In genomic region chr7:133051719-133052118, GRCh38 we compare ENCODE assay signal across 17 cellular contexts. TPM values are rescaled to one million over a fixed set of nuclear protein-coding genes. Genes with fewer than 3 reads are reported as not detected.
DNase-seq lines count a peak whose midpoint lies in the region; ATAC-seq, FAIRE-seq and TF ChIP-seq lines count a peak whose summit lies in the region.
"Had no signal": no experiment of that assay in that cellular context is flagged by ENCODE, and none has a peak within 500 bp of the region (broad histone marks: within the 10 kb centered on the region; RNA-seq: fewer than 3 reads in every experiment).

No MANE protein-coding gene starts in this region.

- H3K4me1 ChIP-seq in GM23248 (ENCODE audit: insufficient read depth) = peaks cover 33% of the 10 kb centered on the region
- H3K4me1 ChIP-seq in K562 (replicated peaks in 1 of 2; ENCODE audit: control insufficient read depth in 2 of 2, insufficient read depth in 2 of 2, low read length in 2 of 2) = peaks cover 0 to 16% of the 10 kb centered on the region in 2 experiments; a peak in 2 of 5 replicates
- peaks cover 51 to 54% of the 10 kb centered on the region in 2 donors for H3K4me1 ChIP-seq in gastrocnemius medialis

- no peak for DNase-seq in GM23248
- DNase-seq in K562 (ENCODE audit: extremely low read depth in 1 of 4, low spot score in 3 of 4) = no peak
- no peak for DNase-seq in gastrocnemius medialis
- DNase-seq in NCI-H2196 (lab: John Stamatoyannopoulos, UW; ENCODE audit: unreplicated experiment) = no peak
- no peak for DNase-seq in DMS79 (lab: John Stamatoyannopoulos, UW)
- DNase-seq in dermis blood vessel endothelial cell = no peak
- DNase-seq: KG1, NCI-H2107, NCI-H524, NCI-H82, SHP77 treated with DMSO at 0.1 percent for 48 hours had no signal

- H4K20me1 ChIP-seq in GM23248 (ENCODE audit: insufficient read depth) (0 out of 2 replicates have a peak, but pooled peaks cover 3% of the 10 kb centered on the region), K562 (replicated peaks; ENCODE audit: control insufficient read depth, insufficient read depth, low read length) (peaks cover 27% of the 10 kb centered on the region)

- H3K4me2 ChIP-seq in GM23248 (ENCODE audit: unreplicated experiment) = peak overlapping the region; percentile 77
- no peak overlapping the region for H3K4me2 ChIP-seq in K562 (ENCODE audit: insufficient read depth, low read length)

- H3K4me3 ChIP-seq in GM23248 = no peak overlapping the region
- H3K4me3 ChIP-seq in K562 = no peak overlapping the region
- H3K4me3 ChIP-seq in gastrocnemius medialis = no peak overlapping the region

- no TSS peak for BruUV-seq in K562 (replicated peaks; lab: Mats Ljungman, UMichigan)

- CTCF ChIA-PET in K562 (lab: Yijun Ruan, JAX; ENCODE audit: low intra/inter-chr PET ratio) = interaction anchor here (0.6 kb wide), 1 partner anchor 137 kb away, joined by 4 read pairs; no protein-coding TSS in a partner anchor

- TF ChIP-seq EP300 in K562 (IDR thresholded peaks at IDR 0.05; ENCODE audit: low read length) = no peak

- no peaks in the 10 kb centered on the region for H3K9me1 ChIP-seq in K562 (ENCODE audit: control insufficient read depth, insufficient read depth, low read length)

- POLR2A ChIA-PET in K562 (lab: Yijun Ruan, JAX) = interaction anchor here (0.9 to 1.9 kb wide), 6 partner anchors 8 to 25 kb away, joined by 3 to 8 read pairs (median 4); no protein-coding TSS in a partner anchor

- peaks cover 32% of the 10 kb centered on the region for H3F3A ChIP-seq in GM23248 (ENCODE audit: insufficient read depth)

- no peak for TF ChIP-seq CTCF in K562 (IDR thresholded peaks at IDR 0.05 in 2 of 3, conservative IDR thresholded peaks at IDR 0.05 in 1 of 3; ENCODE audit: insufficient read depth in 2 of 3, low read depth in 1 of 3, low read length in 3 of 3)
- TF ChIP-seq CTCF in gastrocnemius medialis (IDR thresholded peaks at IDR 0.05 in 4 of 5, conservative IDR thresholded peaks at IDR 0.05 in 1 of 5) = no peak

- in situ Hi-C loops in GM23248 (cut with MboI) (no loop called here), K562 (cut with MboI) (no loop called here), gastrocnemius medialis (cut with MboI; ENCODE audit: low sequenced_read_pairs in 4 of 4) (no loop called here)

- no peaks in the 10 kb centered on the region for H3K9me2 ChIP-seq in GM23248 (ENCODE audit: insufficient read depth)

- no peaks in the 10 kb centered on the region for H3K27me3 ChIP-seq in GM23248 (replicated peaks; ENCODE audit: insufficient read depth)
- no peaks in the 10 kb centered on the region for H3K27me3 ChIP-seq in K562 (ENCODE audit: control insufficient read depth in 2 of 2, insufficient read depth in 2 of 2, low read length in 2 of 2)
- H3K27me3 ChIP-seq in gastrocnemius medialis = no peaks in the 10 kb centered on the region

- WGBS in GM23248 (ENCODE audit: low coverage in 1 of 2, low lambda C conversion rate in 2 of 2, missing lambda C conversion rate in 2 of 2), 2 experiments = 96 to 97% methylated on average over 3 of the region's 3 CpGs
- WGBS in K562 (ENCODE audit: insufficient coverage, low coverage, missing lambda C conversion rate) = 39% methylated on average over 3 of the region's 3 CpGs

- FAIRE-seq in A204.1 (lab: Jason Lieb, UNC) (peak; percentile 72), K562 (lab: Jason Lieb, UNC) (no peak)
- FAIRE-seq: D721Med, GM12892, GM18507 had no signal

- H3K9ac ChIP-seq in GM23248 (no peak overlapping the region), K562 (ENCODE audit: insufficient read depth in 1 of 2, low read depth in 2 of 2, low read length in 2 of 2) (no peak overlapping the region)

- peaks cover 68% of the 10 kb centered on the region for H3K79me2 ChIP-seq in GM23248 (ENCODE audit: insufficient read depth)
- peaks cover 94% of the 10 kb centered on the region for H3K79me2 ChIP-seq in K562 (ENCODE audit: control insufficient read depth, insufficient read depth, low read length)

- no peak for TF ChIP-seq RAD21 in K562 (CRISPR knock-in tag; conservative IDR thresholded peaks at IDR 0.05 in 1 of 2, IDR thresholded peaks at IDR 0.05 in 1 of 2)

- H2AFZ ChIP-seq in GM23248 (no peak overlapping the region), K562 (ENCODE audit: low read depth, low read length) (no peak overlapping the region)

- H3K9me3 ChIP-seq in GM23248 (ENCODE audit: low read depth) (no peaks in the 10 kb centered on the region), K562 (replicated peaks; ENCODE audit: control insufficient read depth, insufficient read depth, low read depth, low read length) (no peaks in the 10 kb centered on the region), gastrocnemius medialis (no peaks in the 10 kb centered on the region)

- H3K27ac ChIP-seq in GM23248 (peak overlapping the region; percentile 91), K562 (ENCODE audit: extremely low read depth, low read depth, low read length) (no peak overlapping the region), gastrocnemius medialis (peak overlapping the region; percentile 72 to 77 (median 75))
- H3K27ac ChIP-seq: C4-2B had no signal

- intact Hi-C loops in K562 (cut with micrococcal nuclease) (no loop called here), gastrocnemius medialis (cut with DNase I; ENCODE audit: low total_unique reads) (no loop called here)

- H3K36me3 ChIP-seq in GM23248 (ENCODE audit: low read depth) (no peaks in the 10 kb centered on the region), K562 (ENCODE audit: control insufficient read depth, insufficient read depth, low read length) (peaks cover 30% of the 10 kb centered on the region), gastrocnemius medialis (no peaks in the 10 kb centered on the region)

- TF ChIP-seq POLR2A in K562 (conservative IDR thresholded peaks at IDR 0.05) = no peak
- no peak for TF ChIP-seq POLR2A in gastrocnemius medialis (IDR thresholded peaks at IDR 0.05)

- ATAC-seq in K562 (peak; percentile 22; the same call in 1 of the 3 replicates), gastrocnemius medialis (no peak), GM18909 (IDR thresholded peaks at IDR 0.05; ENCODE audit: poor library complexity, unreplicated experiment) (no peak)

TF ChIP-seq in K562, 482 proteins besides CTCF, POLR2A, EP300 and RAD21:
- TF ChIP-seq GATAD2B (IDR thresholded peaks at IDR 0.05; ENCODE audit: borderline replicate concordance) (peak; percentile 14; the same call in 1 of the 2 replicates), BRD9 (IDR thresholded peaks at IDR 0.05; ENCODE audit: low read depth, partially characterized antibody) (no peak), HDAC3 (IDR thresholded peaks at IDR 0.05; ENCODE audit: borderline replicate concordance, partially characterized antibody) (no peak), IRF2 (CRISPR knock-in tag; IDR thresholded peaks at IDR 0.05) (no peak)

RNA-seq across cellular contexts. Expression of gene CHCHD3, which starts 30.2 kb away (rescaled TPM):
- total RNA-seq in GM23248 (2014; rRNA removed; shearing (Covaris generic)) = 43.7 and 44.3 TPM in 2 replicates
- polyA plus RNA-seq in GM23248 (2016; fragmentation: Nextera tagmentation; extraction: Ambion mirVana) (65.8 and 66.1 TPM in 2 replicates), K562 (2011; rRNA removed) (204 and 232 TPM in 2 replicates), K562 (2014; fragmentation: Illumina TruSeq; extraction: Trizol) (219 and 279 TPM in 2 replicates), K562 (2014; fragmentation: Nextera tagmentation; extraction: Ambion mirVana) (100 to 1,000 TPM in 1 of 2 experiments, 10 to 100 TPM in 1; 66.2 to 110 TPM), K562 (2014; rRNA removed) (157 and 165 TPM in 2 replicates)
- 87.4 and 161 TPM in 2 replicates for total RNA-seq in K562 (2011; cell fraction: chromatin; rRNA removed; ENCODE audit: low replicate concordance)
- 66.5 and 86.1 TPM in 2 replicates for total RNA-seq in K562 (2011; cell fraction: nucleolus; rRNA removed)
- total RNA-seq in K562 (2011; cell fraction: nucleoplasm; rRNA removed) = 95.3 and 156 TPM in 2 replicates
- total RNA-seq in K562 (2014; rRNA removed) (254 and 266 TPM in 2 replicates), K562 (2014; rRNA removed; fragmentation: Illumina TruSeq; extraction: Trizol) (238 and 252 TPM in 2 replicates), K562 (2015; rRNA removed; fragmentation: Illumina TruSeq; extraction: Trizol) (230 and 245 TPM in 2 replicates), K562 (2021) (170 and 177 TPM in 2 replicates), gastrocnemius medialis (100 to 1,000 TPM; 110 to 177 (median 131) TPM), dermis blood vessel endothelial cell (70.8 and 98.8 TPM in 2 replicates)
- 61.4 and 114 TPM in 2 replicates for polyA plus RNA-seq in K562 (2011; cell fraction: cytosol; rRNA removed)
- polyA plus RNA-seq in K562 (2011; cell fraction: nucleus; rRNA removed) = 42.6 and 86.9 TPM in 2 replicates
- 158 and 160 TPM in 2 replicates for polyA plus RNA-seq in K562 (2012)
- polyA minus RNA-seq in K562 (2011; rRNA and poly(A)+ RNA removed) = 272 and 340 TPM in 2 replicates
- 147 and 159 TPM in 2 replicates for polyA minus RNA-seq in K562 (2011; cell fraction: cytosol; rRNA and poly(A)+ RNA removed)
- 90.2 and 142 TPM in 2 replicates for polyA minus RNA-seq in K562 (2011; cell fraction: nucleus; rRNA and poly(A)+ RNA removed)
